8 cellular contexts compared by ENCODE assay signal in genomic region chr10:109914966-109915365, GRCh38.
DNase-seq lines count a peak whose midpoint lies in the region; ATAC-seq and TF ChIP-seq lines count a peak whose summit lies in the region.

No MANE protein-coding gene starts in this region.

- H3K27me3 ChIP-seq in brain microvascular endothelial cell (replicated peaks), result no peaks in the 10 kb centered on the region

- peak overlapping the region; percentile 10 to 79 (median 66) for H3K27ac Mint-ChIP-seq in nephron

- peaks cover 30% of the 10 kb centered on the region for H3K4me1 Mint-ChIP-seq in nephron

- TF ChIP-seq CTCF in brain microvascular endothelial cell (IDR thresholded peaks at IDR 0.05; ENCODE audit: low read depth, low read length, missing control alignments), result no peak
- no peak for TF ChIP-seq CTCF in nephron (IDR thresholded peaks at IDR 0.05; ENCODE audit: unreplicated experiment in 3 of 3)

- in situ Hi-C loops in brain microvascular endothelial cell (cut with HindIII; ENCODE audit: low pct_ligation_motif_present, low sequenced_read_pairs), result no loop called here

- ATAC-seq in GM21825 (IDR thresholded peaks at IDR 0.05; ENCODE audit: unreplicated experiment) (peak; percentile 38), HG03097 (IDR thresholded peaks at IDR 0.05; ENCODE audit: low FRiP score, unreplicated experiment) (no peak), HG03457 (IDR thresholded peaks at IDR 0.05; ENCODE audit: unreplicated experiment) (no peak)

- DNase-seq in AML-193 (lab: John Stamatoyannopoulos, UW) (peak; percentile 88 to 90), RKO (ENCODE audit: low spot score) (peak; percentile 58), brain microvascular endothelial cell (peak; percentile 82), T-helper 9 cell (no peak)

- peaks cover 8% of the 10 kb centered on the region for H3K9me3 Mint-ChIP-seq in nephron

- H3K36me3 ChIP-seq in brain microvascular endothelial cell (replicated peaks), result peaks cover 12% of the 10 kb centered on the region

- H3K4me3 Mint-ChIP-seq in nephron, result no peak overlapping the region

- no peaks in the 10 kb centered on the region for H3K27me3 Mint-ChIP-seq in nephron (ENCODE audit: low read depth)

- peak overlapping the region; percentile 28 for H3K27ac ChIP-seq in brain microvascular endothelial cell

- no peak overlapping the region for H3K4me3 ChIP-seq in brain microvascular endothelial cell (ENCODE audit: low read depth, low read length)

- H3K36me3 Mint-ChIP-seq in nephron (ENCODE audit: low read depth), result peaks cover 64% of the 10 kb centered on the region
